13 cellular contexts compared by ENCODE assay signal in the genomic region with DNA sequence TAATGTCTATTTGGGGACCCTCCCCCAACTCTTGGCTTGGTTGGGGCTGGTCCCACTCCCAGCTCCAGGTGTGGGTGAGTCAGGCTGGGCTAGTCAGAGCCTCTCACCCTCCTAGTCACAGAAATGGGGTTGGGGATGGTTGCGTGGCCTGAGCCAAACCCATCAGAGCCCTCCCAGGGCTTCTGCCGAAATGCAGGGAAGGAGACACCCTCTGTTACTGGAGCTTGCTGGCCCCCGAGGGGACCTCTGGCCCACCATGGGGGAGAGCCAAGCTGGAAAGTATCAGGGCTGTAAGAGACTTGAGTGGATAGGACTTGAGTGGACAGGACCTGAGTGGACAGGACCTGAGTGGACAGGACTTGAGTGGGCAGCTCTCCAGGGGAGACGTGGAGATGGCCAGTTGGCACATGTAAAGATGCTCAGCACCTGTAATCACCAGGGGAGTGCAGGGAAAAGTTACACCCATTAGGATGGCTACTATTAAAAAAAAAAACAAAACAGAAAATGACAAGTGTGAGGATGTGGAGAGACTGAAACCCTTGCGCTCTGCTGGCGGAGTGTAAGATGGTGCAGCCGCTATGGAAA. TPM values are rescaled to one million over a fixed set of nuclear protein-coding genes. Genes with fewer than 3 reads are reported as not detected.
DNase-seq lines count a peak whose midpoint lies in the region; ATAC-seq and TF ChIP-seq lines count a peak whose summit lies in the region.
"Had no signal": no experiment of that assay in that cellular context is flagged by ENCODE, and none has a peak within 500 bp of the region (broad histone marks: within the 10 kb centered on the region; RNA-seq: fewer than 3 reads in every experiment).

No MANE protein-coding gene starts in this region.

- CTCF ChIA-PET in activated naive CD4-positive, alpha-beta T cell treated with anti-CD3 and anti-CD28 coated beads, Interleukin-2, amount 10 ng/mL, durations not matched to agents 7 days and 5 days (lab: Charles Lee), result no interaction called here

- no peak for TF ChIP-seq EP300 in transverse colon (IDR thresholded peaks at IDR 0.05; ENCODE audit: low read depth)

- no peak overlapping the region for H3K4me3 ChIP-seq in lower lobe of right lung
- H3K4me3 ChIP-seq in transverse colon, result no peak overlapping the region

- no peaks in the 10 kb centered on the region for H3K36me3 Mint-ChIP-seq in activated naive CD4-positive, alpha-beta T cell treated with anti-CD3 and anti-CD28 coated beads, Interleukin-2, amount 10 ng/mL, durations not matched to agents 7 days and 5 days
- H3K36me3 Mint-ChIP-seq in activated T-helper 2 cell treated with anti-CD3 and anti-CD28 coated beads, Interferon-gamma antibody, Interleukin-2, Interleukin-4, amounts not matched to agents 10 μg/mL and 5 μg/mL and 100 μg/mL, durations not matched to agents 14 hours and 24 hours and 36 hours (ENCODE audit: low read depth), result no peaks in the 10 kb centered on the region

- TF ChIP-seq POLR2A in transverse colon (IDR thresholded peaks at IDR 0.05), result no peak

- TF ChIP-seq CTCF in lower lobe of right lung (IDR thresholded peaks at IDR 0.05), result no peak
- TF ChIP-seq CTCF in transverse colon (IDR thresholded peaks at IDR 0.05), result no peak
- no peak for TF ChIP-seq CTCF in omental fat pad (IDR thresholded peaks at IDR 0.05)
- no peak for TF ChIP-seq CTCF in GM13977 (IDR thresholded peaks at IDR 0.05; ENCODE audit: extremely low read depth, insufficient read depth, missing control alignments)

- H3K27ac Mint-ChIP-seq in activated naive CD4-positive, alpha-beta T cell treated with anti-CD3 and anti-CD28 coated beads, Interleukin-2, amount 10 ng/mL, durations not matched to agents 7 days and 5 days, result no peak overlapping the region
- H3K27ac Mint-ChIP-seq in activated T-helper 2 cell treated with anti-CD3 and anti-CD28 coated beads, Interferon-gamma antibody, Interleukin-2, Interleukin-4, amounts not matched to agents 10 μg/mL and 5 μg/mL and 100 μg/mL, durations not matched to agents 14 hours and 24 hours and 36 hours, result no peak overlapping the region

- H3K4me1 ChIP-seq in lower lobe of right lung (no peaks in the 10 kb centered on the region), transverse colon (peaks cover 0 to 19% (median 15%) of the 10 kb centered on the region in 4 donors)

- no peaks in the 10 kb centered on the region for H3K9me3 Mint-ChIP-seq in activated naive CD4-positive, alpha-beta T cell treated with anti-CD3 and anti-CD28 coated beads, Interleukin-2, amount 10 ng/mL, durations not matched to agents 7 days and 5 days
- no peaks in the 10 kb centered on the region for H3K9me3 Mint-ChIP-seq in activated T-helper 2 cell treated with anti-CD3 and anti-CD28 coated beads, Interferon-gamma antibody, Interleukin-2, Interleukin-4, amounts not matched to agents 10 μg/mL and 5 μg/mL and 100 μg/mL, durations not matched to agents 14 hours and 24 hours and 36 hours

- no peak for DNase-seq in activated naive CD4-positive, alpha-beta T cell treated with anti-CD3 and anti-CD28 coated beads, Interleukin-2, amount 10 ng/mL, durations not matched to agents 7 days and 5 days
- DNase-seq in activated naive CD4-positive, alpha-beta T cell treated with anti-CD3 and anti-CD28 coated beads, Interleukin-2, amount 50 U/mL, for 16 hours, result no peak
- DNase-seq in activated T-helper 2 cell treated with anti-CD3 and anti-CD28 coated beads, Interferon-gamma antibody, Interleukin-2, Interleukin-4, amounts not matched to agents 10 μg/mL and 5 μg/mL and 100 μg/mL, durations not matched to agents 14 hours and 24 hours and 36 hours (ENCODE audit: low spot score), result no peak
- no peak for DNase-seq in lower lobe of right lung
- DNase-seq in transverse colon, result peak; percentile 5
- DNase-seq in nucleus accumbens (lab: John Stamatoyannopoulos, UW), result no peak
- DNase-seq in omental fat pad (ENCODE audit: low spot score), result no peak
- DNase-seq in GM13977 (ENCODE audit: low spot score), result no peak
- DNase-seq: activated CD8-positive, alpha-beta memory T cell treated with anti-CD3 and anti-CD28 coated beads, Interleukin-2, amount 50 U/mL, for 48 hours; cerebellar nuclear complex; NCI-H1092 treated with DMSO at 0.1 percent for 48 hours; NCI-H446 treated with DMSO at 0.1 percent for 48 hours had no signal

- ATAC-seq in lower lobe of right lung (no peak), omental fat pad (ENCODE audit: low FRiP score) (no peak)
- ATAC-seq: Panc1 had no signal

- intact Hi-C loops in activated T-helper 2 cell treated with anti-CD3 and anti-CD28 coated beads, Interferon-gamma antibody, Interleukin-2, Interleukin-4, amounts not matched to agents 10 μg/mL and 5 μg/mL and 100 μg/mL, durations not matched to agents 14 hours and 24 hours and 36 hours (cut with micrococcal nuclease), result no loop called here
- intact Hi-C loops in lower lobe of right lung (cut with DNase I), result no loop called here
- intact Hi-C loops in transverse colon (cut with DNase I; ENCODE audit: low total_unique reads), result no loop called here

- in situ Hi-C loops in transverse colon (cut with MboI; ENCODE audit: low pct_ligation_motif_present in 1 of 4, low pct_unique_long_range_greater_than_20kb in 1 of 4, low sequenced_read_pairs in 3 of 4) (no loop called here), GM13977 (cut with MboI; ENCODE audit: low pct_unique_long_range_greater_than_20kb, low sequenced_read_pairs, unreplicated experiment) (no loop called here)

- peaks cover 12% of the 10 kb centered on the region for H3K4me1 Mint-ChIP-seq in activated naive CD4-positive, alpha-beta T cell treated with anti-CD3 and anti-CD28 coated beads, Interleukin-2, amount 10 ng/mL, durations not matched to agents 7 days and 5 days
- H3K4me1 Mint-ChIP-seq in activated T-helper 2 cell treated with anti-CD3 and anti-CD28 coated beads, Interferon-gamma antibody, Interleukin-2, Interleukin-4, amounts not matched to agents 10 μg/mL and 5 μg/mL and 100 μg/mL, durations not matched to agents 14 hours and 24 hours and 36 hours (ENCODE audit: low read depth), result peaks cover 6% of the 10 kb centered on the region

- no peaks in the 10 kb centered on the region for H3K9me3 ChIP-seq in lower lobe of right lung
- H3K9me3 ChIP-seq in transverse colon, result no peaks in the 10 kb centered on the region

- H3K27ac ChIP-seq in lower lobe of right lung, result peak overlapping the region; percentile 18
- no peak overlapping the region for H3K27ac ChIP-seq in transverse colon

- H3K4me3 Mint-ChIP-seq in activated naive CD4-positive, alpha-beta T cell treated with anti-CD3 and anti-CD28 coated beads, Interleukin-2, amount 10 ng/mL, durations not matched to agents 7 days and 5 days, result peak overlapping the region; percentile 59
- peak overlapping the region; percentile 55 for H3K4me3 Mint-ChIP-seq in activated T-helper 2 cell treated with anti-CD3 and anti-CD28 coated beads, Interferon-gamma antibody, Interleukin-2, Interleukin-4, amounts not matched to agents 10 μg/mL and 5 μg/mL and 100 μg/mL, durations not matched to agents 14 hours and 24 hours and 36 hours (ENCODE audit: low read depth)

- 58 to 90% methylated on average over 4 to 7 of the region's 7 CpGs for WGBS in transverse colon (ENCODE audit: low coverage in 1 of 2), 2 donors

- peaks cover 42% of the 10 kb centered on the region for H3K27me3 ChIP-seq in lower lobe of right lung (ENCODE audit: low read depth)
- H3K27me3 ChIP-seq in transverse colon, result peaks cover 66% of the 10 kb centered on the region

- peaks cover 92% of the 10 kb centered on the region for H3K27me3 Mint-ChIP-seq in activated naive CD4-positive, alpha-beta T cell treated with anti-CD3 and anti-CD28 coated beads, Interleukin-2, amount 10 ng/mL, durations not matched to agents 7 days and 5 days
- H3K27me3 Mint-ChIP-seq in activated T-helper 2 cell treated with anti-CD3 and anti-CD28 coated beads, Interferon-gamma antibody, Interleukin-2, Interleukin-4, amounts not matched to agents 10 μg/mL and 5 μg/mL and 100 μg/mL, durations not matched to agents 14 hours and 24 hours and 36 hours (ENCODE audit: low read depth), result peaks cover 41% of the 10 kb centered on the region

- H3K36me3 ChIP-seq in lower lobe of right lung (no peaks in the 10 kb centered on the region), transverse colon (no peaks in the 10 kb centered on the region)

RNA-seq across cellular contexts. Expression of a gene that starts 56.9 kb away (rescaled TPM):
- total RNA-seq in activated T-helper 2 cell treated with anti-CD3 and anti-CD28 coated beads, Interferon-gamma antibody, Interleukin-2, Interleukin-4, amounts not matched to agents 10 μg/mL and 5 μg/mL and 100 μg/mL, durations not matched to agents 14 hours and 24 hours and 36 hours, result 25.8 and 29.5 TPM in 2 replicates
- total RNA-seq in lower lobe of right lung (48.2 TPM), transverse colon (10 to 100 TPM in 3 of 4 donors, 1 to 10 TPM in 1; 6.8 to 32.2 (median 17.3) TPM), omental fat pad (10 to 100 TPM; 17.3 to 38.3 (median 23.3) TPM)
